In the genomic region with DNA sequence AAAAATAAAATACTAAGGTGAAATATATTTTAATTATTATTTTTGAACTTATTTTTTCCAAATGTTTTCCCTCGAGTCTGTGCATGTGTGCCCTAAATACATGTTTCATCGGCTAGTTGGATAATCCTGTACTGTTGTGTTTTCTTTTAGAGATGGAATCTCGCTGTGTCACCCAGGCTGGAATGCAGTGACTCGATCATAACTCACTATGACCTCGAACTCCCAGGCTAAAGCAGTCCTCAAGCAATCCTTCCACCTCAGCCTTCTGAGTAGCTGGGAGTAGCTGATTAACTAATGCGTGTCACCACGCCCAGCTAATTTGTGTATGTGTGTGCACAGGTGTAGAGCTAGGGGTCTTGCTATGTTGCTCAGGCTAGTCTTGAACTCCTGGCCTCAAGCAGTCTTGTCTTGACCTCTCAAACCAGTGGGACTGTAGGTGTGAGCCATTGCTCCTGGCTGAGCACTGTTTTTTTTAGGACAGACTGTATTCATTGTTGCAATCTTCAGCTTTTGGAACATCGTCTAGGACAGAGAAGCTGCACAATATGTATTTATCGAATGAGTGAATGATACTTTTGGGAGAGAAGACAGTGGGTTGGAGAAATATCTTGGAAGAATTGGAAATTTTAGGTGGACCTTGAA, we compare ENCODE assay signal across 12 cellular contexts. TPM values are rescaled to one million over a fixed set of nuclear protein-coding genes. Genes with fewer than 3 reads are reported as not detected.
DNase-seq lines count a peak whose midpoint lies in the region; ATAC-seq, FAIRE-seq and TF ChIP-seq lines count a peak whose summit lies in the region.
"Had no signal": no experiment of that assay in that cellular context is flagged by ENCODE, and none has a peak within 500 bp of the region (broad histone marks: within the 10 kb centered on the region; RNA-seq: fewer than 3 reads in every experiment).

No MANE protein-coding gene starts in this region.

- WGBS in mesenchymal stem cell, result 30% methylated on average over 9 of the region's 9 CpGs
- 83 to 91% methylated on average over 9 of the region's 9 CpGs for WGBS in body of pancreas, 2 donors

- no peaks in the 10 kb centered on the region for H3K27me3 Mint-ChIP-seq in Caco-2 (ENCODE audit: insufficient read depth, unreplicated experiment)

- no peak overlapping the region for H3K4me3 Mint-ChIP-seq in Caco-2 (ENCODE audit: unreplicated experiment)
- H3K4me3 Mint-ChIP-seq: CD8-positive, alpha-beta T cell had no signal

- H3K27ac ChIP-seq in mesenchymal stem cell (ENCODE audit: low read length, poor library complexity, severe bottlenecking) (peak overlapping the region; percentile 28), body of pancreas (no peak overlapping the region)
- H3K27ac ChIP-seq: esophagus muscularis mucosa, pancreas had no signal

- peak overlapping the region; percentile 69 for H3K9ac ChIP-seq in mesenchymal stem cell (ENCODE audit: low read length)

- no peak overlapping the region for H2AK5ac ChIP-seq in mesenchymal stem cell (ENCODE audit: low read length, severe bottlenecking)

- H4K8ac ChIP-seq in mesenchymal stem cell (ENCODE audit: low read length), result no peak overlapping the region

- H3K4me2 ChIP-seq in mesenchymal stem cell (ENCODE audit: low read length, poor library complexity, severe bottlenecking), result no peak overlapping the region

- DNase-seq in Caco-2, result peak; percentile 16 to 38
- peak; percentile 88 for DNase-seq in M059J (ENCODE audit: low read depth)
- DNase-seq in bronchial epithelial cell (ENCODE audit: low read depth), result peak; percentile 95
- DNase-seq in mesenchymal stem cell, result peak; percentile 67
- DNase-seq in body of pancreas, result no peak
- DNase-seq in pons (ENCODE audit: low spot score), result no peak
- DNase-seq: CD8-positive, alpha-beta T cell; NCI-H2081 treated with DMSO at 0.1 percent for 48 hours; pancreas had no signal

- no peaks in the 10 kb centered on the region for H3K79me1 ChIP-seq in mesenchymal stem cell (replicated peaks; ENCODE audit: low read length, poor library complexity, severe bottlenecking)

- H3K27ac Mint-ChIP-seq in Caco-2 (ENCODE audit: unreplicated experiment), result no peak overlapping the region
- H3K27ac Mint-ChIP-seq: CD8-positive, alpha-beta T cell had no signal

- FAIRE-seq in bronchial epithelial cell (lab: Jason Lieb, UNC), result peak; percentile 60
- FAIRE-seq: pancreas had no signal

- peaks cover 18% of the 10 kb centered on the region for H3K36me3 Mint-ChIP-seq in Caco-2 (ENCODE audit: insufficient read depth, unreplicated experiment)

- no peak overlapping the region for H2BK120ac ChIP-seq in mesenchymal stem cell (ENCODE audit: low read depth, low read length)

- H3K27me3 ChIP-seq in Caco-2 (replicated peaks; ENCODE audit: control insufficient read depth, insufficient read depth, low read length) (no peaks in the 10 kb centered on the region), bronchial epithelial cell (ENCODE audit: control insufficient read depth, insufficient read depth, low read length) (no peaks in the 10 kb centered on the region), mesenchymal stem cell (ENCODE audit: control insufficient read depth in 1 of 2, insufficient read depth in 1 of 2, low read length in 2 of 2) (no peaks in the 10 kb centered on the region), body of pancreas (no peaks in the 10 kb centered on the region)
- H3K27me3 ChIP-seq: esophagus muscularis mucosa, pancreas had no signal

- POLR2A ChIA-PET in Caco-2 (lab: Charles Lee), result no interaction called here

- H3K18ac ChIP-seq in mesenchymal stem cell (ENCODE audit: low read depth in 1 of 2, low read length in 2 of 2), result peak overlapping the region in 1 of 2 experiments; percentile 80

- H3K4me1 ChIP-seq in Caco-2 (peaks cover 13% of the 10 kb centered on the region; the same call in 1 of the 2 replicates), mesenchymal stem cell (ENCODE audit: control insufficient read depth, insufficient read depth, low read depth, low read length) (peaks cover 6% of the 10 kb centered on the region), body of pancreas (peaks cover 11% of the 10 kb centered on the region)

- H3K14ac ChIP-seq in mesenchymal stem cell (ENCODE audit: low read length in 2 of 2), result peak overlapping the region in 1 of 2 experiments; percentile 32

- no peaks in the 10 kb centered on the region for H3K9me3 ChIP-seq in Caco-2
- H3K9me3 ChIP-seq in mesenchymal stem cell (ENCODE audit: control insufficient read depth, low read length), result no peaks in the 10 kb centered on the region
- H3K9me3 ChIP-seq in body of pancreas, result no peaks in the 10 kb centered on the region
- H3K9me3 ChIP-seq: esophagus muscularis mucosa, pancreas had no signal

- no peak overlapping the region for H3K4ac ChIP-seq in mesenchymal stem cell (ENCODE audit: low read depth in 1 of 2, low read length in 2 of 2)

- TF ChIP-seq POLR2A in body of pancreas (IDR thresholded peaks at IDR 0.05), result no peak

- H3K36me3 ChIP-seq in Caco-2 (ENCODE audit: control insufficient read depth, insufficient read depth, low read length) (no peaks in the 10 kb centered on the region; the same call in 1 of the 2 replicates), bronchial epithelial cell (ENCODE audit: control insufficient read depth, insufficient read depth, low read length) (no peaks in the 10 kb centered on the region), mesenchymal stem cell (ENCODE audit: control insufficient read depth in 1 of 2, insufficient read depth in 2 of 2, low read depth in 1 of 2, low read length in 2 of 2) (peaks cover 0 to 10% of the 10 kb centered on the region in 2 experiments), body of pancreas (replicated peaks in 1 of 2; ENCODE audit: insufficient read depth in 1 of 2, low read depth in 2 of 2) (peaks cover 0 to 3% of the 10 kb centered on the region in 2 donors)
- H3K36me3 ChIP-seq: pancreas had no signal

- TF ChIP-seq CTCF in Caco-2 (IDR thresholded peaks at IDR 0.05; ENCODE audit: insufficient read depth in 1 of 2, low read depth in 1 of 2, low read length in 1 of 2, severe bottlenecking in 1 of 2, unreplicated experiment in 1 of 2), result no peak
- no peak for TF ChIP-seq CTCF in bronchial epithelial cell (IDR thresholded peaks at IDR 0.05; ENCODE audit: insufficient read depth, low read length, severe bottlenecking)
- no peak for TF ChIP-seq CTCF in body of pancreas (IDR thresholded peaks at IDR 0.05)

- H2AFZ ChIP-seq in mesenchymal stem cell (ENCODE audit: low read depth, low read length), result peak overlapping the region; percentile 61

- intact Hi-C loops in Caco-2 (cut with micrococcal nuclease; ENCODE audit: unreplicated experiment) (no loop called here), body of pancreas (cut with DNase I) (no loop called here)

- ATAC-seq in body of pancreas (no peak), HG02588 (IDR thresholded peaks at IDR 0.05; ENCODE audit: unreplicated experiment) (no peak), HG02970 (IDR thresholded peaks at IDR 0.05; ENCODE audit: low FRiP score, unreplicated experiment) (no peak)
- ATAC-seq: CD8-positive, alpha-beta T cell; pancreas had no signal

- CTCF ChIA-PET in Caco-2 (lab: Charles Lee), result no interaction called here

- no peak overlapping the region for H2BK5ac ChIP-seq in mesenchymal stem cell (ENCODE audit: low read depth, low read length, poor library complexity, severe bottlenecking)

- peaks cover 7% of the 10 kb centered on the region for H3K4me1 Mint-ChIP-seq in Caco-2 (ENCODE audit: low read depth, unreplicated experiment)

- BruUV-seq in Caco-2 (replicated peaks; lab: Mats Ljungman, UMichigan), result no TSS peak

- H2BK15ac ChIP-seq in mesenchymal stem cell (ENCODE audit: low read depth, poor library complexity, severe bottlenecking), result no peak overlapping the region

- H3K9me3 Mint-ChIP-seq in Caco-2 (ENCODE audit: unreplicated experiment), result no peaks in the 10 kb centered on the region

- H2BK12ac ChIP-seq in mesenchymal stem cell (ENCODE audit: low read length in 2 of 2), result no peak overlapping the region

- H3K23ac ChIP-seq in mesenchymal stem cell (ENCODE audit: low read length in 2 of 2), result no peak overlapping the region

- no peak overlapping the region for H4K91ac ChIP-seq in mesenchymal stem cell (ENCODE audit: low read length)

- no peak overlapping the region for H3K4me3 ChIP-seq in Caco-2 (ENCODE audit: low read depth, low read length)
- no peak overlapping the region for H3K4me3 ChIP-seq in bronchial epithelial cell (ENCODE audit: low read depth, low read length)
- no peak overlapping the region for H3K4me3 ChIP-seq in mesenchymal stem cell (ENCODE audit: insufficient read depth in 1 of 2, low read depth in 1 of 2, low read length in 2 of 2)
- no peak overlapping the region for H3K4me3 ChIP-seq in body of pancreas
- H3K4me3 ChIP-seq: esophagus muscularis mucosa, pancreas had no signal

RNA-seq across cellular contexts. Expression of gene TMCO1, which starts 4.8 kb away (rescaled TPM):
- total RNA-seq in Caco-2 (2022) (138 and 152 TPM in 2 replicates), bronchial epithelial cell (75.4 and 80.6 TPM in 2 replicates), body of pancreas (10 to 100 TPM; 29.0 to 39.2 TPM)
- total RNA-seq in M059J (2014; rRNA removed; shearing (Covaris generic)), result 153 and 219 TPM in 2 replicates
- polyA plus RNA-seq in mesenchymal stem cell (2013, experiment 1 of 2), result 199 TPM
- polyA plus RNA-seq in mesenchymal stem cell (2013, experiment 2 of 2), result 201 TPM

RNA-seq across cellular contexts. Expression of gene UCK2, which starts 54.0 kb away (rescaled TPM):
- total RNA-seq in Caco-2 (2022) (65.0 and 67.2 TPM in 2 replicates), bronchial epithelial cell (78.2 and 92.7 TPM in 2 replicates), body of pancreas (10 to 100 TPM; 23.3 to 27.4 TPM)
- total RNA-seq in M059J (2014; rRNA removed; shearing (Covaris generic)), result 40.4 and 48.0 TPM in 2 replicates
- 43.9 TPM for polyA plus RNA-seq in mesenchymal stem cell (2013, experiment 1 of 2)
- polyA plus RNA-seq in mesenchymal stem cell (2013, experiment 2 of 2), result 45.6 TPM

Comparison
In these comparisons a context has a peak if more than half of its experiments do, and no peak if none do; other contexts are left out.
1. DNase-seq: peak in Caco-2 (2 of 2), M059J (single experiment), bronchial epithelial cell (single experiment) and mesenchymal stem cell (single experiment); none in body of pancreas (0 of 4) and pons (single experiment).